ENCODE assay signal across 22 cellular contexts in the genomic region with DNA sequence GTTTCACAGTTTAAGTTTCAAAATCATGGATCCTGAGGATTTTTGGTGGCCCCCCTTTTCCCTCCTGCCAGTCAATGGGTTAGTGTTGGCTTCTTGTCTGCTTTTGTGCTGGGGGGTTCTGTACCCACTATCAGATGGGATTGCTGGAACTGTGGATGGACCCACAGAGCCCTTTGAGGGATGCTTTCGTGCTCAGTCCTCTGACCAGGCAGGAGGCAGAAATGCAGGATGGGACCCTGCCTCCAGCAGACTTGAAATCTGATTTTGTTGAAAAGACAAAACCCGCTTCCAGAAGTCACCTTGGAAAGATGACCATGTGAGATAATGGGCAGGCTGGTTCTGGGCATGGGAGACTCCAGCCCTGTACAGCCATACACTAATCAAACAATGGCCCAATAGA.
"Had no signal": no experiment of that assay in that cellular context is flagged by ENCODE, and none has a peak within 500 bp of the region (broad histone marks: within the 10 kb centered on the region; RNA-seq: fewer than 3 reads in every experiment).

No MANE protein-coding gene starts in this region.

- ATAC-seq: gastrocnemius medialis; left lobe of liver; naive thymus-derived CD8-positive, alpha-beta T cell had no signal

- DNase-seq: dermis blood vessel endothelial cell; effector memory CD4-positive, alpha-beta T cell; erythroblast; kidney; mesenchymal stem cell; naive thymus-derived CD8-positive, alpha-beta T cell; nephron progenitor cell; nucleus accumbens; stimulated activated CD4-positive, alpha-beta T cell treated with anti-CD3 and anti-CD28 coated beads, Interleukin-12 subunit alpha, Interleukin-12 subunit beta, amount 100 ng/mL, for 4 hours; stimulated activated CD4-positive, alpha-beta T cell treated with anti-CD3 and anti-CD28 coated beads, Interleukin-1b, Interleukin-23, amount 100 ng/mL, for 48 hours; stimulated activated CD4-positive, alpha-beta T cell treated with anti-CD3 and anti-CD28 coated beads, Interleukin-4, amount 100 ng/mL, for 1 hour; stimulated activated CD8-positive, alpha-beta memory T cell treated with anti-CD3 and anti-CD28 coated beads, Interleukin-4, amount 100 ng/mL, for 48 hours; stimulated activated naive CD4-positive, alpha-beta T cell treated with Interleukin-2 at 50 U/mL for 16 hours; stomach; thyroid gland; trophoblast cell had no signal

- H3K4me3 ChIP-seq: coronary artery, gastrocnemius medialis, prostate gland, right atrium auricular region, smooth muscle cell, stomach, thyroid gland had no signal

- H3K9me3 ChIP-seq: gastrocnemius medialis, prostate gland, right atrium auricular region, stomach, thyroid gland had no signal

- H3K27me3 ChIP-seq: gastrocnemius medialis, right atrium auricular region, thyroid gland had no signal

- H3K36me3 ChIP-seq: gastrocnemius medialis, prostate gland, right atrium auricular region, stomach, thyroid gland had no signal

- H3K27ac ChIP-seq: coronary artery, gastrocnemius medialis, prostate gland, right atrium auricular region, stomach, thyroid gland had no signal

- H3K4me1 ChIP-seq: gastrocnemius medialis, prostate gland, right atrium auricular region, stomach, thyroid gland had no signal

- H3K4me2 ChIP-seq: smooth muscle cell had no signal
